In the genomic region with DNA sequence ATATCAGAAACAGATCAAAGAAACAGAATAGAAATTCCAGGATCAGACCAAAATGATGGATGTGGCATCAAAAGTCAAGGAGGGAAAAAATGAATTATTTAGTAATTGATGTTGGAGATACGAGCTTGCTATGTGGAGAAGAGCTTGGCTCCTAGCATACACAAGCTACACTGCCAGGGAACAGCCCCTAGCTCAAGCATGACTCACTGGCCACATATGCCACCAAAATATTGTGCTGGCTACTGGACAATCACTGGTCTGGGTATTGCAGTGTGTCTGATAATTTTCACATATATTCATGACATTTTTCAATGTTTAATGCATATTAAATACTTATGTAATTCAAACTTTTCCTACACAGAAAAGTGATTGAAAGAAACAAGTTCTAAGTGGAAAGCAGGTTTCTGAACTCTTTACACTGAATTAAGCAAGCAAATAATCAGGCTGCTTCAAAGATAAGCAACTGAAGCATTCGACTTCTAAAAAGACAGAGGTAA, we compare ENCODE assay signal across 16 cellular contexts.
"Had no signal": no experiment of that assay in that cellular context is flagged by ENCODE, and none has a peak within 500 bp of the region (broad histone marks: within the 10 kb centered on the region; RNA-seq: fewer than 3 reads in every experiment).

No MANE protein-coding gene starts in this region.

- ATAC-seq: activated CD4-positive, alpha-beta T cell treated with anti-CD3 and anti-CD28 coated beads for 36 hours; gastrocnemius medialis; heart left ventricle; stimulated activated naive B cell treated with anti-CD40 and anti-IgM and Interleukin-4, amounts not matched to agents 10 μg/mL and 1 μg/mL and 100 μg/mL, for 72 hours had no signal

- H3K27me3 ChIP-seq: gastrocnemius medialis had no signal

- H3K9me3 ChIP-seq: gastrocnemius medialis had no signal

- DNase-seq: activated CD4-positive, alpha-beta memory T cell treated with anti-CD3 and anti-CD28 coated beads for 36 hours; activated CD4-positive, alpha-beta T cell treated with anti-CD3 and anti-CD28 coated beads for 36 hours; activated naive CD4-positive, alpha-beta T cell; activated naive CD8-positive, alpha-beta T cell treated with anti-CD3 and anti-CD28 coated beads, Interleukin-2, amount 10 ng/mL, durations not matched to agents 7 days and 5 days; activated T-cell treated with anti-CD3 and anti-CD28 coated beads for 4 hours; amygdala; central memory CD4-positive, alpha-beta T cell; dorsolateral prefrontal cortex; gastrocnemius medialis; heart left ventricle; left ventricle myocardium inferior; mammary epithelial cell; nephron progenitor cell; nucleus accumbens; stimulated activated naive B cell treated with anti-CD40 and anti-IgM and Interleukin-4, amounts not matched to agents 10 μg/mL and 1 μg/mL and 100 μg/mL, for 72 hours; T-helper 2 cell had no signal

- H3K27ac ChIP-seq: dorsolateral prefrontal cortex, gastrocnemius medialis, heart left ventricle, left ventricle myocardium inferior had no signal

- H3K36me3 ChIP-seq: gastrocnemius medialis, heart left ventricle, left ventricle myocardium inferior had no signal

- H3K4me3 ChIP-seq: dorsolateral prefrontal cortex, gastrocnemius medialis, heart left ventricle, left ventricle myocardium inferior had no signal
